In the genomic region with DNA sequence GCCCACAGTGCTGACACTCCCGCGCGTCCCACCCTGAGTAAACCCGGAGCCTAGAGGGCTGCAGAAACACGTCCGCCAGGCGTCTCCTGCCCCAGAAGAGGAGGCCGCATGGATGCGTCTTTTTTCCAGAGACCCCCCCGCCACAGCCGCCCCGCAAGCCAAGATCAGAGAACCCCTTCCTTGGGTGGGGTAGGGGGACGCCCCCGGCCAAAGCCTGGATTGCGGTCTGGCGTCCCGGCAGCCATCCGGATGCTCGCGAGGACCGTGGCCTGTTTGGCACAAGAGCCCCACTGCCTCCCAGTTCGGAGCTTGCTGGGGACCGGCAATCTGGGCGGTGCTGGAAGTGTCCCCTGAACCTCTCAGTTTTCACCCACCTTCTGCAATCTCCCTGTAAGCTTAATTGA, we compare ENCODE assay signal across 10 cellular contexts. TPM values are rescaled to one million over a fixed set of nuclear protein-coding genes. Genes with fewer than 3 reads are reported as not detected.
DNase-seq lines count a peak whose midpoint lies in the region; ATAC-seq and TF ChIP-seq lines count a peak whose summit lies in the region.
"Had no signal": no experiment of that assay in that cellular context is flagged by ENCODE, and none has a peak within 500 bp of the region (broad histone marks: within the 10 kb centered on the region; RNA-seq: fewer than 3 reads in every experiment).

No MANE protein-coding gene starts in this region.

- H3K27ac Mint-ChIP-seq in stimulated activated naive CD8-positive, alpha-beta T cell treated with anti-CD3 and anti-CD28 coated beads, Interleukin-15, Interleukin-2, amounts not matched to agents 100 ng/mL and 50 ng/mL, for 24 hours = no peak overlapping the region
- no peak overlapping the region for H3K27ac Mint-ChIP-seq in nephron progenitor cell

- peak overlapping the region; percentile 60 for H3K4me3 Mint-ChIP-seq in stimulated activated naive CD8-positive, alpha-beta T cell treated with anti-CD3 and anti-CD28 coated beads, Interleukin-15, Interleukin-2, amounts not matched to agents 100 ng/mL and 50 ng/mL, for 24 hours
- H3K4me3 Mint-ChIP-seq in nephron progenitor cell = peak overlapping the region; percentile 80

- no peaks in the 10 kb centered on the region for H3K36me3 Mint-ChIP-seq in stimulated activated naive CD8-positive, alpha-beta T cell treated with anti-CD3 and anti-CD28 coated beads, Interleukin-15, Interleukin-2, amounts not matched to agents 100 ng/mL and 50 ng/mL, for 24 hours (ENCODE audit: low read depth)
- no peaks in the 10 kb centered on the region for H3K36me3 Mint-ChIP-seq in nephron progenitor cell (ENCODE audit: low read depth)

- DNase-seq in stimulated activated naive CD8-positive, alpha-beta T cell treated with anti-CD3 and anti-CD28 coated beads, Interleukin-15, Interleukin-2, amounts not matched to agents 100 U/mL and 50 U/mL, for 24 hours = no peak
- DNase-seq in fibroblast of villous mesenchyme (ENCODE audit: low read depth) (peak; percentile 5), nephron progenitor cell (peak; percentile 38), DMS79 treated with DMSO at 0.1 percent for 48 hours (lab: John Stamatoyannopoulos, UW) (no peak), NCI-H1930 (lab: John Stamatoyannopoulos, UW) (no peak)
- DNase-seq: activated T-cell treated with anti-CD3 and anti-CD28 coated beads, Interleukin-2, amount 50 U/mL, for 4 hours; NCI-H226 had no signal

- no peaks in the 10 kb centered on the region for H3K9me3 Mint-ChIP-seq in stimulated activated naive CD8-positive, alpha-beta T cell treated with anti-CD3 and anti-CD28 coated beads, Interleukin-15, Interleukin-2, amounts not matched to agents 100 ng/mL and 50 ng/mL, for 24 hours
- no peaks in the 10 kb centered on the region for H3K9me3 Mint-ChIP-seq in nephron progenitor cell
- H3K9me3 Mint-ChIP-seq: activated T-cell treated with anti-CD3 and anti-CD28 coated beads, Interleukin-2, amount 50 U/mL, for 4 hours had no signal

- H3K27me3 Mint-ChIP-seq in stimulated activated naive CD8-positive, alpha-beta T cell treated with anti-CD3 and anti-CD28 coated beads, Interleukin-15, Interleukin-2, amounts not matched to agents 100 ng/mL and 50 ng/mL, for 24 hours = peaks cover 75% of the 10 kb centered on the region
- peaks cover 59% of the 10 kb centered on the region for H3K27me3 Mint-ChIP-seq in nephron progenitor cell (ENCODE audit: low read depth, poor library complexity)

- ATAC-seq in stimulated activated naive CD8-positive, alpha-beta T cell treated with anti-CD3 and anti-CD28 coated beads, Interleukin-15, Interleukin-2, amounts not matched to agents 100 U/mL and 50 U/mL, for 24 hours = no peak
- ATAC-seq in HG02642 (IDR thresholded peaks at IDR 0.05; ENCODE audit: poor library complexity, unreplicated experiment) = no peak
- no peak for ATAC-seq in HG03342 (IDR thresholded peaks at IDR 0.05; ENCODE audit: unreplicated experiment)

- peak overlapping the region; percentile 60 for H3K4me3 ChIP-seq in fibroblast of villous mesenchyme (ENCODE audit: low read depth, low read length)

- TF ChIP-seq CTCF in fibroblast of villous mesenchyme (IDR thresholded peaks at IDR 0.05; ENCODE audit: insufficient read depth, low read depth, low read length) (no peak), nephron progenitor cell (IDR thresholded peaks at IDR 0.05) (no peak)

- peaks cover 15% of the 10 kb centered on the region for H3K4me1 Mint-ChIP-seq in stimulated activated naive CD8-positive, alpha-beta T cell treated with anti-CD3 and anti-CD28 coated beads, Interleukin-15, Interleukin-2, amounts not matched to agents 100 ng/mL and 50 ng/mL, for 24 hours (ENCODE audit: low read depth)
- peaks cover 11% of the 10 kb centered on the region for H3K4me1 Mint-ChIP-seq in nephron progenitor cell

RNA-seq across cellular contexts. Expression of a gene that starts 1.0 kb away (rescaled TPM):
- 3.9 and 10.3 TPM in 2 replicates for total RNA-seq in fibroblast of villous mesenchyme
- total RNA-seq: activated T-cell treated with anti-CD3 and anti-CD28 coated beads, Interleukin-2, amount 50 U/mL, for 4 hours had no signal

Comparison
In these comparisons a context has a peak if more than half of its experiments do, and no peak if none do; other contexts are left out.
1. DNase-seq: peak in fibroblast of villous mesenchyme (single experiment) and nephron progenitor cell (single experiment); none in stimulated activated naive CD8-positive, alpha-beta T cell treated with anti-CD3 and anti-CD28 coated beads, Interleukin-15, Interleukin-2, amounts not matched to agents 100 U/mL and 50 U/mL, for 24 hours (single experiment), DMS79 treated with DMSO at 0.1 percent for 48 hours (single experiment) and NCI-H1930 (0 of 2).